In genomic region chr15:39625451-39625850, GRCh38 we compare ENCODE assay signal across 11 cellular contexts. TPM values are rescaled to one million over a fixed set of nuclear protein-coding genes. Genes with fewer than 3 reads are reported as not detected.
A peak's percentile ranks its signal among the peaks of the same experiment; 100 is the strongest.
DNase-seq lines count a peak whose midpoint lies in the region; ATAC-seq and TF ChIP-seq lines count a peak whose summit lies in the region.
"Had no signal": no experiment of that assay in that cellular context is flagged by ENCODE, and none has a peak within 500 bp of the region (broad histone marks: within the 10 kb centered on the region; RNA-seq: fewer than 3 reads in every experiment).

No MANE protein-coding gene starts in this region.

- no peaks in the 10 kb centered on the region for H3K36me3 ChIP-seq in CD4-positive, CD25-positive, alpha-beta regulatory T cell (ENCODE audit: control insufficient read depth, insufficient read depth, low read length)
- H3K36me3 ChIP-seq in MM.1S (replicated peaks; ENCODE audit: insufficient read depth, low read length) (no peaks in the 10 kb centered on the region), colonic mucosa (no peaks in the 10 kb centered on the region)

- no peak overlapping the region for H3K4me3 ChIP-seq in CD4-positive, CD25-positive, alpha-beta regulatory T cell (ENCODE audit: low read depth, low read length)
- no peak overlapping the region for H3K4me3 ChIP-seq in MM.1S (ENCODE audit: low read length)
- H3K4me3 ChIP-seq in colonic mucosa: no peak overlapping the region
- H3K4me3 ChIP-seq: K562 had no signal

- no peaks in the 10 kb centered on the region for H3K79me2 ChIP-seq in MM.1S (ENCODE audit: low read length)

- H3K27ac Mint-ChIP-seq in CD4-positive, CD25-positive, alpha-beta regulatory T cell: peak overlapping the region; percentile 90 to 99 (median 95)
- peak overlapping the region; percentile 27 for H3K27ac Mint-ChIP-seq in neural crest cell (ENCODE audit: unreplicated experiment)
- H3K27ac Mint-ChIP-seq: memory B cell had no signal

- peaks cover 44 to 77% (median 60%) of the 10 kb centered on the region in 4 donors for H3K4me1 Mint-ChIP-seq in CD4-positive, CD25-positive, alpha-beta regulatory T cell
- no peaks in the 10 kb centered on the region for H3K4me1 Mint-ChIP-seq in neural crest cell

- H3K27me3 ChIP-seq in CD4-positive, CD25-positive, alpha-beta regulatory T cell (ENCODE audit: control insufficient read depth, insufficient read depth, low read length): no peaks in the 10 kb centered on the region
- no peaks in the 10 kb centered on the region for H3K27me3 ChIP-seq in MM.1S (replicated peaks; ENCODE audit: insufficient read depth, low read length)
- H3K27me3 ChIP-seq in colonic mucosa: no peaks in the 10 kb centered on the region

- H3K4me3 Mint-ChIP-seq in CD4-positive, CD25-positive, alpha-beta regulatory T cell: peak overlapping the region in 1 of 4 donors; percentile 13
- no peak overlapping the region for H3K4me3 Mint-ChIP-seq in neural crest cell
- H3K4me3 Mint-ChIP-seq: memory B cell had no signal

- ATAC-seq in CD4-positive, CD25-positive, alpha-beta regulatory T cell (ENCODE audit: low read depth in 2 of 2): no peak
- no peak for ATAC-seq in GM21381 (IDR thresholded peaks at IDR 0.05; ENCODE audit: unreplicated experiment)
- ATAC-seq: K562 had no signal

- TF ChIP-seq CTCF in MM.1S (IDR thresholded peaks at IDR 0.05; ENCODE audit: low read length): no peak
- no peak for TF ChIP-seq CTCF in colonic mucosa (IDR thresholded peaks at IDR 0.05)
- TF ChIP-seq CTCF in neural crest cell (conservative IDR thresholded peaks at IDR 0.05): no peak

- H3K9me2 ChIP-seq in MM.1S (replicated peaks; ENCODE audit: insufficient read depth, low read length): no peaks in the 10 kb centered on the region

- H3K27ac ChIP-seq in CD4-positive, CD25-positive, alpha-beta regulatory T cell (ENCODE audit: insufficient read depth, low read length, poor library complexity, severe bottlenecking): peak overlapping the region; percentile 63
- H3K27ac ChIP-seq in MM.1S (ENCODE audit: low read length): peak overlapping the region; percentile 79; the same call in 1 of the 2 replicates
- H3K27ac ChIP-seq in colonic mucosa: peak overlapping the region; percentile 87

- H3K4me1 ChIP-seq in CD4-positive, CD25-positive, alpha-beta regulatory T cell (ENCODE audit: control insufficient read depth, insufficient read depth, low read length, poor library complexity, severe bottlenecking): peaks cover 62% of the 10 kb centered on the region
- H3K4me1 ChIP-seq in MM.1S (ENCODE audit: low read length) (peaks cover 62% of the 10 kb centered on the region), colonic mucosa (peaks cover 30% of the 10 kb centered on the region)

- no peaks in the 10 kb centered on the region for H3K36me3 Mint-ChIP-seq in CD4-positive, CD25-positive, alpha-beta regulatory T cell
- H3K36me3 Mint-ChIP-seq in neural crest cell (ENCODE audit: low read depth): peaks cover 4% of the 10 kb centered on the region
- H3K36me3 Mint-ChIP-seq: memory B cell had no signal

- peaks cover 0 to 3% (median 1%) of the 10 kb centered on the region in 7 donors for H3K9me3 Mint-ChIP-seq in CD4-positive, CD25-positive, alpha-beta regulatory T cell
- no peaks in the 10 kb centered on the region for H3K9me3 Mint-ChIP-seq in neural crest cell
- H3K9me3 Mint-ChIP-seq: memory B cell had no signal

- H3K9ac ChIP-seq in MM.1S (ENCODE audit: low read length): no peak overlapping the region
- H3K9ac ChIP-seq in colonic mucosa (ENCODE audit: low read depth in 2 of 2, low read length in 2 of 2): peak overlapping the region in 1 of 2 donors; percentile 58

- no peaks in the 10 kb centered on the region for H3K9me3 ChIP-seq in CD4-positive, CD25-positive, alpha-beta regulatory T cell (ENCODE audit: control insufficient read depth in 2 of 2, low read length in 2 of 2)
- H3K9me3 ChIP-seq in MM.1S (replicated peaks; ENCODE audit: insufficient read depth, low read length): no peaks in the 10 kb centered on the region
- H3K9me3 ChIP-seq in colonic mucosa: no peaks in the 10 kb centered on the region

- peaks cover 5% of the 10 kb centered on the region for H3K27me3 Mint-ChIP-seq in CD4-positive, CD25-positive, alpha-beta regulatory T cell
- H3K27me3 Mint-ChIP-seq in neural crest cell (ENCODE audit: low read depth): no peaks in the 10 kb centered on the region
- H3K27me3 Mint-ChIP-seq: memory B cell had no signal

- peak overlapping the region; percentile 40; the same call in 1 of the 2 replicates for H2AFZ ChIP-seq in MM.1S (ENCODE audit: low read length)

- intact Hi-C loops in colonic mucosa (cut with DNase I): no loop called here

- H4K20me1 ChIP-seq in MM.1S (ENCODE audit: insufficient read depth, low read length): no peaks in the 10 kb centered on the region

- 0 out of 2 replicates have a peak overlapping the region, but pooled peaks have one; percentile 68 for H3K4me2 ChIP-seq in MM.1S (ENCODE audit: low read depth, low read length)

- DNase-seq in CD4-positive, CD25-positive, alpha-beta regulatory T cell: no peak
- DNase-seq in MM.1S: no peak
- no peak for DNase-seq in colonic mucosa
- no peak for DNase-seq in neural crest cell (ENCODE audit: low read depth, low spot score)
- DNase-seq in stimulated activated CD4-positive, alpha-beta T cell treated with anti-CD3 and anti-CD28 coated beads, Interleukin-2, amount 100 ng/mL, for 48 hours: no peak
- no peak for DNase-seq in hepatic stellate cell (ENCODE audit: low spot score)
- no peak for DNase-seq in NCI-H1417 treated with DMSO at 0.1 percent for 48 hours (lab: John Stamatoyannopoulos, UW)
- DNase-seq: NCI-H2107 had no signal

- peaks cover 27% of the 10 kb centered on the region for H3F3A ChIP-seq in MM.1S (ENCODE audit: insufficient read depth, low read length)

RNA-seq across cellular contexts. Expression of gene THBS1, which starts 44.6 kb away (rescaled TPM):
- total RNA-seq in CD4-positive, CD25-positive, alpha-beta regulatory T cell: 9.2 TPM
- polyA plus RNA-seq in CD4-positive, CD25-positive, alpha-beta regulatory T cell: under 1 TPM in 2 of 4 donors, not detected in 2; 0.02 to 0.05 TPM
- total RNA-seq in colonic mucosa (100 to 1,000 TPM; 162 to 390 TPM), neural crest cell (17.3 and 20.7 TPM in 2 replicates)
